Comparison of ENCODE assay signal across 11 cellular contexts in genomic region chrX:30649859-30650258, GRCh38. TPM values are rescaled to one million over a fixed set of nuclear protein-coding genes. Genes with fewer than 3 reads are reported as not detected.
DNase-seq lines count a peak whose midpoint lies in the region; ATAC-seq and TF ChIP-seq lines count a peak whose summit lies in the region.
"Had no signal": no experiment of that assay in that cellular context is flagged by ENCODE, and none has a peak within 500 bp of the region (broad histone marks: within the 10 kb centered on the region; RNA-seq: fewer than 3 reads in every experiment).

No MANE protein-coding gene starts in this region.

- no peak for TF ChIP-seq CTCF in GM10248 (IDR thresholded peaks at IDR 0.05; ENCODE audit: control extremely low read depth, extremely low read depth, low read depth, missing control alignments)

- peak; percentile 19 for ATAC-seq in GM19372 (IDR thresholded peaks at IDR 0.05; ENCODE audit: low read depth, unreplicated experiment)
- peak; percentile 39 for ATAC-seq in T-helper 17 cell
- ATAC-seq in GM18907 (IDR thresholded peaks at IDR 0.05; ENCODE audit: unreplicated experiment): no peak
- no peak for ATAC-seq in GM21526 (IDR thresholded peaks at IDR 0.05; ENCODE audit: low FRiP score, unreplicated experiment)

- CTCF ChIA-PET in GM10248 (lab: Yijun Ruan, JAX): interaction anchor here (1.0 kb wide), 3 partner anchors 9 to 80 kb away, joined by 3 to 4 read pairs (median 3); no protein-coding TSS in a partner anchor

- POLR2A ChIA-PET in GM10248 (lab: Yijun Ruan, JAX): no interaction called here

- no peaks in the 10 kb centered on the region for H3K36me3 Mint-ChIP-seq in T-helper 17 cell (ENCODE audit: low read depth)

- H3K9me3 ChIP-seq in T-helper 17 cell (ENCODE audit: control insufficient read depth, low read length, poor library complexity, severe bottlenecking): no peaks in the 10 kb centered on the region
- H3K9me3 ChIP-seq: Caco-2 had no signal

- peak overlapping the region; percentile 67 for H3K27ac Mint-ChIP-seq in T-helper 17 cell

- H3K27me3 Mint-ChIP-seq in T-helper 17 cell: no peaks in the 10 kb centered on the region

- no peak overlapping the region for H3K4me3 Mint-ChIP-seq in T-helper 17 cell

- peaks cover 7% of the 10 kb centered on the region for H3K4me1 Mint-ChIP-seq in T-helper 17 cell

- DNase-seq in GM10248 (ENCODE audit: extremely low spot score): peak; percentile 24
- no peak for DNase-seq in T-helper 17 cell
- peak; percentile 55 for DNase-seq in iris pigment epithelial cell (ENCODE audit: low read depth)
- DNase-seq in NCI-H446 (lab: John Stamatoyannopoulos, UW): no peak
- DNase-seq in hypothalamus (lab: John Stamatoyannopoulos, UW): no peak
- DNase-seq: dermis blood vessel endothelial cell, NCI-H2171 treated with DMSO at 0.1 percent for 48 hours had no signal

RNA-seq across cellular contexts. Expression of gene GK, which starts 3.4 kb away (rescaled TPM):
- total RNA-seq in T-helper 17 cell: 1 to 10 TPM; 8.1 to 9.6 TPM

Comparison
In these comparisons a context has a peak if more than half of its experiments do, and no peak if none do; other contexts are left out.
1. DNase-seq: peak in GM10248 (single experiment) and iris pigment epithelial cell (single experiment); none in T-helper 17 cell (0 of 3), NCI-H446 (0 of 2) and hypothalamus (0 of 51).
2. ATAC-seq: peak in GM19372 (single experiment) and T-helper 17 cell (single experiment); none in GM18907 (single experiment) and GM21526 (single experiment).